Comparison of ENCODE assay signal across 1 cellular context in the genomic region with DNA sequence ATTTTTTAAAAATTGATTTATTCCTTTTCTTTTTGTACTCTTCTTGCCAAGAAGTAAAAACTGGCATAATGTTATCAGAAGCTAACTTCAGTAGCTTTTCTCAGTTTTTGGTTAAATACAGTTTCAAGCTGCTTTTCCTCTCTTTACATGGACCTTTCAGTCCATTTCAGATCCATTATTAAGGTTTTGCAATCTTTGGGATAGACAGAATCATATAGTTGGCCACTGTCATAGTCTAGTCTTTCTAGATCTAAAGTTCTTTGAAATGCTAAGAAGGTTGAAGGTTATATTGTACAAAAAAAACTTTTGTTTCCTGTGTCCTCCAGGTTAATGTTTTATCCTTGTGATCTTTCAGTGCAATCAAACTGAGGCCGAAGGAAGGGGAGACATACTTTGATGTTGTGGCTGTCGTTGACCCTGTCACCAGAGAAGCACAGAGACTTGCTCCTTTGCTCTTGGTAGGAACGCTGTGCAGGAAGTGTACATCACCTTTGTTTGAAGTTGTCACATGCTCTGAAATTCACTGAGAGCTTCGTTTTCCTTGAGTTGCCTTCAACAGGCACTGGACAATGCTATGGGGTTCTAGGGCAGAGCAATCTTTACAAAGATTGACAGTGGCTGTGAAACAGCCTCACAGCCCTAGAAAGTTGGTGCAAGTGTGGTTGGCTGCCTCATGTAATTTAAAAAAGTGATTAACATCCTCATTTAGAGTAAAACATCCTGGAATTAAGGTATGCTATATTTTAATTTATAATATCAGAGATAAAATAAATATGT.
TF ChIP-seq lines count a peak whose summit lies in the region.

No MANE protein-coding gene starts in this region.

TF ChIP-seq in HepG2, 621 proteins besides CTCF, POLR2A, EP300 and RAD21 (continued from another document and continues in another):
- TF ChIP-seq, protein P1, sequence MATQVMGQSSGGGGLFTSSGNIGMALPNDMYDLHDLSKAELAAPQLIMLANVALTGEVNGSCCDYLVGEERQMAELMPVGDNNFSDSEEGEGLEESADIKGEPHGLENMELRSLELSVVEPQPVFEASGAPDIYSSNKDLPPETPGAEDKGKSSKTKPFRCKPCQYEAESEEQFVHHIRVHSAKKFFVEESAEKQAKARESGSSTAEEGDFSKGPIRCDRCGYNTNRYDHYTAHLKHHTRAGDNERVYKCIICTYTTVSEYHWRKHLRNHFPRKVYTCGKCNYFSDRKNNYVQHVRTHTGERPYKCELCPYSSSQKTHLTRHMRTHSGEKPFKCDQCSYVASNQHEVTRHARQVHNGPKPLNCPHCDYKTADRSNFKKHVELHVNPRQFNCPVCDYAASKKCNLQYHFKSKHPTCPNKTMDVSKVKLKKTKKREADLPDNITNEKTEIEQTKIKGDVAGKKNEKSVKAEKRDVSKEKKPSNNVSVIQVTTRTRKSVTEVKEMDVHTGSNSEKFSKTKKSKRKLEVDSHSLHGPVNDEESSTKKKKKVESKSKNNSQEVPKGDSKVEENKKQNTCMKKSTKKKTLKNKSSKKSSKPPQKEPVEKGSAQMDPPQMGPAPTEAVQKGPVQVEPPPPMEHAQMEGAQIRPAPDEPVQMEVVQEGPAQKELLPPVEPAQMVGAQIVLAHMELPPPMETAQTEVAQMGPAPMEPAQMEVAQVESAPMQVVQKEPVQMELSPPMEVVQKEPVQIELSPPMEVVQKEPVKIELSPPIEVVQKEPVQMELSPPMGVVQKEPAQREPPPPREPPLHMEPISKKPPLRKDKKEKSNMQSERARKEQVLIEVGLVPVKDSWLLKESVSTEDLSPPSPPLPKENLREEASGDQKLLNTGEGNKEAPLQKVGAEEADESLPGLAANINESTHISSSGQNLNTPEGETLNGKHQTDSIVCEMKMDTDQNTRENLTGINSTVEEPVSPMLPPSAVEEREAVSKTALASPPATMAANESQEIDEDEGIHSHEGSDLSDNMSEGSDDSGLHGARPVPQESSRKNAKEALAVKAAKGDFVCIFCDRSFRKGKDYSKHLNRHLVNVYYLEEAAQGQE (IDR thresholded peaks at IDR 0.05; ENCODE audit: borderline replicate concordance in 1 of 2, low read depth in 1 of 2, low read length in 2 of 2), result peak in 1 of 2 experiments; percentile 72; a peak in 2 of 4 replicates
- TF ChIP-seq NFRKB (IDR thresholded peaks at IDR 0.05) (no peak), ARNTL (CRISPR knock-in tag; IDR thresholded peaks at IDR 0.05) (peak; percentile 96), ZNF331 (CRISPR knock-in tag; IDR thresholded peaks at IDR 0.05) (peak; percentile 98), SP1 (IDR thresholded peaks at IDR 0.05) (no peak), SP1 (CRISPR knock-in tag; IDR thresholded peaks at IDR 0.05) (no peak), DPF2 (CRISPR knock-in tag; IDR thresholded peaks at IDR 0.05; ENCODE audit: borderline replicate concordance, low read depth) (peak; percentile 96), ZFP41 (CRISPR knock-in tag; IDR thresholded peaks at IDR 0.05; ENCODE audit: borderline replicate concordance) (no peak), NR2C2 (CRISPR knock-in tag; IDR thresholded peaks at IDR 0.05; ENCODE audit: borderline replicate concordance) (peak; percentile 88), ZNF235 (CRISPR knock-in tag; IDR thresholded peaks at IDR 0.05; ENCODE audit: borderline replicate concordance) (no peak), TAF15 (IDR thresholded peaks at IDR 0.05; ENCODE audit: low read depth, low read length, poor library complexity, severe bottlenecking) (no peak), GABPA (IDR thresholded peaks at IDR 0.05; ENCODE audit: low read depth, low read length) (no peak), GABPA (CRISPR knock-in tag; IDR thresholded peaks at IDR 0.05; ENCODE audit: low read depth) (peak; percentile 80), FIP1L1 (IDR thresholded peaks at IDR 0.05; ENCODE audit: borderline replicate concordance, insufficient read depth, low read depth, low read length) (no peak), ZFP1 (CRISPR knock-in tag; IDR thresholded peaks at IDR 0.05) (peak; percentile 89; the same call in 1 of the 2 replicates), GLI4 (CRISPR knock-in tag; IDR thresholded peaks at IDR 0.05; ENCODE audit: borderline replicate concordance) (no peak), ZSCAN30 (CRISPR knock-in tag; IDR thresholded peaks at IDR 0.05) (no peak), MAZ (IDR thresholded peaks at IDR 0.05; ENCODE audit: borderline replicate concordance, low read depth, low read length) (no peak), MAZ (CRISPR knock-in tag; IDR thresholded peaks at IDR 0.05; ENCODE audit: low read depth) (0 out of 2 replicates have a peak, but pooled peaks have one; percentile 58), KDM2A (CRISPR knock-in tag; IDR thresholded peaks at IDR 0.05; ENCODE audit: borderline replicate concordance, low read depth) (peak; percentile 51), JUN (CRISPR knock-in tag; IDR thresholded peaks at IDR 0.05) (peak; percentile 78), DNMT1 (CRISPR knock-in tag; IDR thresholded peaks at IDR 0.05) (no peak), NKX3-1 (CRISPR knock-in tag; IDR thresholded peaks at IDR 0.05) (peak; percentile 16; the same call in 1 of the 2 replicates), HNRNPUL1 (IDR thresholded peaks at IDR 0.05; ENCODE audit: low read depth, low read length) (peak; percentile 84), ZNF644 (CRISPR knock-in tag; IDR thresholded peaks at IDR 0.05; ENCODE audit: low read depth) (peak; percentile 60; the same call in 1 of the 2 replicates), ISL2 (CRISPR knock-in tag; IDR thresholded peaks at IDR 0.05) (peak; percentile 100)
- TF ChIP-seq, protein P2, sequence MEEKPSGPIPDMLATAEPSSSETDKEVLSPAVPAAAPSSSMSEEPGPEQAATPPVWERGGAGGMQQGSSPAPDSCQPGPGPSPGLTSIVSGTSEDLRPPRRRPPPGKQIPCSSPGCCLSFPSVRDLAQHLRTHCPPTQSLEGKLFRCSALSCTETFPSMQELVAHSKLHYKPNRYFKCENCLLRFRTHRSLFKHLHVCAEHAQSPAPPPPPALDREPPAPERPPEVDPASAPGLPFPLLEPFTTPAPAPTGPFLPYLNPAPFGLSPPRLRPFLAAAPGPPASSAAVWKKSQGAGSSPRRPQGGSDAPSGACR (CRISPR knock-in tag; IDR thresholded peaks at IDR 0.05), result peak; percentile 92
- TF ChIP-seq, protein P3, sequence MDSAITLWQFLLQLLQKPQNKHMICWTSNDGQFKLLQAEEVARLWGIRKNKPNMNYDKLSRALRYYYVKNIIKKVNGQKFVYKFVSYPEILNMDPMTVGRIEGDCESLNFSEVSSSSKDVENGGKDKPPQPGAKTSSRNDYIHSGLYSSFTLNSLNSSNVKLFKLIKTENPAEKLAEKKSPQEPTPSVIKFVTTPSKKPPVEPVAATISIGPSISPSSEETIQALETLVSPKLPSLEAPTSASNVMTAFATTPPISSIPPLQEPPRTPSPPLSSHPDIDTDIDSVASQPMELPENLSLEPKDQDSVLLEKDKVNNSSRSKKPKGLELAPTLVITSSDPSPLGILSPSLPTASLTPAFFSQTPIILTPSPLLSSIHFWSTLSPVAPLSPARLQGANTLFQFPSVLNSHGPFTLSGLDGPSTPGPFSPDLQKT (CRISPR knock-in tag; IDR thresholded peaks at IDR 0.05; ENCODE audit: borderline replicate concordance), result no peak
- TF ChIP-seq, protein P4, sequence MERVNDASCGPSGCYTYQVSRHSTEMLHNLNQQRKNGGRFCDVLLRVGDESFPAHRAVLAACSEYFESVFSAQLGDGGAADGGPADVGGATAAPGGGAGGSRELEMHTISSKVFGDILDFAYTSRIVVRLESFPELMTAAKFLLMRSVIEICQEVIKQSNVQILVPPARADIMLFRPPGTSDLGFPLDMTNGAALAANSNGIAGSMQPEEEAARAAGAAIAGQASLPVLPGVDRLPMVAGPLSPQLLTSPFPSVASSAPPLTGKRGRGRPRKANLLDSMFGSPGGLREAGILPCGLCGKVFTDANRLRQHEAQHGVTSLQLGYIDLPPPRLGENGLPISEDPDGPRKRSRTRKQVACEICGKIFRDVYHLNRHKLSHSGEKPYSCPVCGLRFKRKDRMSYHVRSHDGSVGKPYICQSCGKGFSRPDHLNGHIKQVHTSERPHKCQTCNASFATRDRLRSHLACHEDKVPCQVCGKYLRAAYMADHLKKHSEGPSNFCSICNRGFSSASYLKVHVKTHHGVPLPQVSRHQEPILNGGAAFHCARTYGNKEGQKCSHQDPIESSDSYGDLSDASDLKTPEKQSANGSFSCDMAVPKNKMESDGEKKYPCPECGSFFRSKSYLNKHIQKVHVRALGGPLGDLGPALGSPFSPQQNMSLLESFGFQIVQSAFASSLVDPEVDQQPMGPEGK (CRISPR knock-in tag; IDR thresholded peaks at IDR 0.05), result peak; percentile 84
- TF ChIP-seq, protein P5, sequence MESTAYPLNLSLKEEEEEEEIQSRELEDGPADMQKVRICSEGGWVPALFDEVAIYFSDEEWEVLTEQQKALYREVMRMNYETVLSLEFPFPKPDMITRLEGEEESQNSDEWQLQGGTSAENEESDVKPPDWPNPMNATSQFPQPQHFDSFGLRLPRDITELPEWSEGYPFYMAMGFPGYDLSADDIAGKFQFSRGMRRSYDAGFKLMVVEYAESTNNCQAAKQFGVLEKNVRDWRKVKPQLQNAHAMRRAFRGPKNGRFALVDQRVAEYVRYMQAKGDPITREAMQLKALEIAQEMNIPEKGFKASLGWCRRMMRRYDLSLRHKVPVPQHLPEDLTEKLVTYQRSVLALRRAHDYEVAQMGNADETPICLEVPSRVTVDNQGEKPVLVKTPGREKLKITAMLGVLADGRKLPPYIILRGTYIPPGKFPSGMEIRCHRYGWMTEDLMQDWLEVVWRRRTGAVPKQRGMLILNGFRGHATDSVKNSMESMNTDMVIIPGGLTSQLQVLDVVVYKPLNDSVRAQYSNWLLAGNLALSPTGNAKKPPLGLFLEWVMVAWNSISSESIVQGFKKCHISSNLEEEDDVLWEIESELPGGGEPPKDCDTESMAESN (CRISPR knock-in tag; conservative IDR thresholded peaks at IDR 0.05), result peak; percentile 87
- TF ChIP-seq, protein P6, sequence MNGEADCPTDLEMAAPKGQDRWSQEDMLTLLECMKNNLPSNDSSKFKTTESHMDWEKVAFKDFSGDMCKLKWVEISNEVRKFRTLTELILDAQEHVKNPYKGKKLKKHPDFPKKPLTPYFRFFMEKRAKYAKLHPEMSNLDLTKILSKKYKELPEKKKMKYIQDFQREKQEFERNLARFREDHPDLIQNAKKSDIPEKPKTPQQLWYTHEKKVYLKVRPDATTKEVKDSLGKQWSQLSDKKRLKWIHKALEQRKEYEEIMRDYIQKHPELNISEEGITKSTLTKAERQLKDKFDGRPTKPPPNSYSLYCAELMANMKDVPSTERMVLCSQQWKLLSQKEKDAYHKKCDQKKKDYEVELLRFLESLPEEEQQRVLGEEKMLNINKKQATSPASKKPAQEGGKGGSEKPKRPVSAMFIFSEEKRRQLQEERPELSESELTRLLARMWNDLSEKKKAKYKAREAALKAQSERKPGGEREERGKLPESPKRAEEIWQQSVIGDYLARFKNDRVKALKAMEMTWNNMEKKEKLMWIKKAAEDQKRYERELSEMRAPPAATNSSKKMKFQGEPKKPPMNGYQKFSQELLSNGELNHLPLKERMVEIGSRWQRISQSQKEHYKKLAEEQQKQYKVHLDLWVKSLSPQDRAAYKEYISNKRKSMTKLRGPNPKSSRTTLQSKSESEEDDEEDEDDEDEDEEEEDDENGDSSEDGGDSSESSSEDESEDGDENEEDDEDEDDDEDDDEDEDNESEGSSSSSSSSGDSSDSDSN (CRISPR knock-in tag; IDR thresholded peaks at IDR 0.05), result 0 out of 2 replicates have a peak, but pooled peaks have one; percentile 27
- TF ChIP-seq, protein P7, sequence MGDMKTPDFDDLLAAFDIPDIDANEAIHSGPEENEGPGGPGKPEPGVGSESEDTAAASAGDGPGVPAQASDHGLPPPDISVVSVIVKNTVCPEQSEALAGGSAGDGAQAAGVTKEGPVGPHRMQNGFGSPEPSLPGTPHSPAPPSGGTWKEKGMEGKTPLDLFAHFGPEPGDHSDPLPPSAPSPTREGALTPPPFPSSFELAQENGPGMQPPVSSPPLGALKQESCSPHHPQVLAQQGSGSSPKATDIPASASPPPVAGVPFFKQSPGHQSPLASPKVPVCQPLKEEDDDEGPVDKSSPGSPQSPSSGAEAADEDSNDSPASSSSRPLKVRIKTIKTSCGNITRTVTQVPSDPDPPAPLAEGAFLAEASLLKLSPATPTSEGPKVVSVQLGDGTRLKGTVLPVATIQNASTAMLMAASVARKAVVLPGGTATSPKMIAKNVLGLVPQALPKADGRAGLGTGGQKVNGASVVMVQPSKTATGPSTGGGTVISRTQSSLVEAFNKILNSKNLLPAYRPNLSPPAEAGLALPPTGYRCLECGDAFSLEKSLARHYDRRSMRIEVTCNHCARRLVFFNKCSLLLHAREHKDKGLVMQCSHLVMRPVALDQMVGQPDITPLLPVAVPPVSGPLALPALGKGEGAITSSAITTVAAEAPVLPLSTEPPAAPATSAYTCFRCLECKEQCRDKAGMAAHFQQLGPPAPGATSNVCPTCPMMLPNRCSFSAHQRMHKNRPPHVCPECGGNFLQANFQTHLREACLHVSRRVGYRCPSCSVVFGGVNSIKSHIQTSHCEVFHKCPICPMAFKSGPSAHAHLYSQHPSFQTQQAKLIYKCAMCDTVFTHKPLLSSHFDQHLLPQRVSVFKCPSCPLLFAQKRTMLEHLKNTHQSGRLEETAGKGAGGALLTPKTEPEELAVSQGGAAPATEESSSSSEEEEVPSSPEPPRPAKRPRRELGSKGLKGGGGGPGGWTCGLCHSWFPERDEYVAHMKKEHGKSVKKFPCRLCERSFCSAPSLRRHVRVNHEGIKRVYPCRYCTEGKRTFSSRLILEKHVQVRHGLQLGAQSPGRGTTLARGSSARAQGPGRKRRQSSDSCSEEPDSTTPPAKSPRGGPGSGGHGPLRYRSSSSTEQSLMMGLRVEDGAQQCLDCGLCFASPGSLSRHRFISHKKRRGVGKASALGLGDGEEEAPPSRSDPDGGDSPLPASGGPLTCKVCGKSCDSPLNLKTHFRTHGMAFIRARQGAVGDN (CRISPR knock-in tag; IDR thresholded peaks at IDR 0.05), result peak; percentile 16; the same call in 1 of the 2 replicates
- TF ChIP-seq, protein P8, sequence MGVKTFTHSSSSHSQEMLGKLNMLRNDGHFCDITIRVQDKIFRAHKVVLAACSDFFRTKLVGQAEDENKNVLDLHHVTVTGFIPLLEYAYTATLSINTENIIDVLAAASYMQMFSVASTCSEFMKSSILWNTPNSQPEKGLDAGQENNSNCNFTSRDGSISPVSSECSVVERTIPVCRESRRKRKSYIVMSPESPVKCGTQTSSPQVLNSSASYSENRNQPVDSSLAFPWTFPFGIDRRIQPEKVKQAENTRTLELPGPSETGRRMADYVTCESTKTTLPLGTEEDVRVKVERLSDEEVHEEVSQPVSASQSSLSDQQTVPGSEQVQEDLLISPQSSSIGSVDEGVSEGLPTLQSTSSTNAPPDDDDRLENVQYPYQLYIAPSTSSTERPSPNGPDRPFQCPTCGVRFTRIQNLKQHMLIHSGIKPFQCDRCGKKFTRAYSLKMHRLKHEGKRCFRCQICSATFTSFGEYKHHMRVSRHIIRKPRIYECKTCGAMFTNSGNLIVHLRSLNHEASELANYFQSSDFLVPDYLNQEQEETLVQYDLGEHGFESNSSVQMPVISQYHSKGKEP (CRISPR knock-in tag; IDR thresholded peaks at IDR 0.05), result 0 out of 2 replicates have a peak, but pooled peaks have one; percentile 51
- TF ChIP-seq, protein P9, sequence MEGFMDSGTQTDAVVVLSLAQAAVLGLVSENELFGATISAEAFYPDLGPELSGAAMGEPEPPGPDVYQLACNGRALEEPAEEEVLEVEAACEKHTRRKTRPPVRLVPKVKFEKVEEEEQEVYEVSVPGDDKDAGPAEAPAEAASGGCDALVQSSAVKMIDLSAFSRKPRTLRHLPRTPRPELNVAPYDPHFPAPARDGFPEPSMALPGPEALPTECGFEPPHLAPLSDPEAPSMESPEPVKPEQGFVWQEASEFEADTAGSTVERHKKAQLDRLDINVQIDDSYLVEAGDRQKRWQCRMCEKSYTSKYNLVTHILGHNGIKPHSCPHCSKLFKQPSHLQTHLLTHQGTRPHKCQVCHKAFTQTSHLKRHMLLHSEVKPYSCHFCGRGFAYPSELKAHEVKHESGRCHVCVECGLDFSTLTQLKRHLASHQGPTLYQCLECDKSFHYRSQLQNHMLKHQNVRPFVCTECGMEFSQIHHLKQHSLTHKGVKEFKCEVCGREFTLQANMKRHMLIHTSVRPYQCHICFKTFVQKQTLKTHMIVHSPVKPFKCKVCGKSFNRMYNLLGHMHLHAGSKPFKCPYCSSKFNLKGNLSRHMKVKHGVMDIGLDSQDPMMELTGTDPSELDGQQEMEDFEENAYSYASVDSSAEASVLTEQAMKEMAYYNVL (CRISPR knock-in tag; IDR thresholded peaks at IDR 0.05; ENCODE audit: borderline replicate concordance), result peak; percentile 96
